ENCODE assay signal across 31 cellular contexts in the genomic region with DNA sequence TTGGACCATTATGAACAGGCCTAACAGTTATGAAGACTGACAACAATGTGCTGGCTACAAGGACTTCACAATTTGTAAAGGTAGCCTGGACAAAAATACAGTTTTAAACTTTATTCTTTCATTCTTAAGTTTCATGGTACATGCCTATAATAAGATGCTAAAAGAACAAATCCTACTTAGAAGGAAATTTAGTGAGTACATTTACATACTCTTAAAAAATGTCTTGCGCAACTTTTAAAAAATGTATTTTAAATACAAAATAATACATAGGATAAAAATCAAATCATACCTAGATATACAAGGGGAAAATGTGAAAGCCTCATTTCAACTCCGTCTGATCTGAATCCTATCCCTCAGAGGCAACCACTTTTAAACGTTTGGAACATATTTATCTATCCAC.
"Had no signal": no experiment of that assay in that cellular context is flagged by ENCODE, and none has a peak within 500 bp of the region (broad histone marks: within the 10 kb centered on the region; RNA-seq: fewer than 3 reads in every experiment).

No MANE protein-coding gene starts in this region.

- H3K4me3 ChIP-seq: neural progenitor cell, ovary, psoas muscle, right lobe of liver, sigmoid colon, spleen, suprapubic skin, testis, tibial artery, transverse colon, upper lobe of right lung, uterus had no signal

- H3K36me3 ChIP-seq: ovary, right lobe of liver, sigmoid colon, spleen, suprapubic skin, transverse colon, upper lobe of right lung, uterus had no signal

- H3K27me3 Mint-ChIP-seq: naive thymus-derived CD4-positive, alpha-beta T cell; progenitor cell of endocrine pancreas; stimulated activated memory B cell treated with anti-CD40 and anti-IgM and Interleukin-4, amounts not matched to agents 10 μg/mL and 1 μg/mL and 100 μg/mL, for 72 hours; stimulated activated naive CD8-positive, alpha-beta T cell treated with anti-CD3 and anti-CD28 coated beads, Interleukin-15, amount 100 ng/mL, for 72 hours; type B pancreatic cell had no signal

- DNase-seq: naive thymus-derived CD4-positive, alpha-beta T cell; natural killer cell; occipital lobe; ovary; posterior cingulate gyrus; psoas muscle; right cardiac atrium; right lobe of liver; sigmoid colon; small intestine; spleen; stimulated activated CD4-positive, alpha-beta T cell treated with anti-CD3 and anti-CD28 coated beads, Interleukin-12 subunit alpha, Interleukin-12 subunit beta, amount 100 ng/mL, for 4 hours; stimulated activated CD4-positive, alpha-beta T cell treated with anti-CD3 and anti-CD28 coated beads, Interleukin-1b, Interleukin-23, amount 100 ng/mL, for 48 hours; stimulated activated CD4-positive, alpha-beta T cell treated with anti-CD3 and anti-CD28 coated beads, Interleukin-4, amount 100 ng/mL, for 1 hour; stimulated activated CD4-positive, alpha-beta T cell treated with anti-CD3 and anti-CD28 coated beads, Interleukin-4, amount 100 ng/mL, for 4 hours; stimulated activated CD8-positive, alpha-beta memory T cell treated with anti-CD3 and anti-CD28 coated beads, Interleukin-4, amount 100 ng/mL, for 48 hours; stimulated activated naive CD4-positive, alpha-beta T cell; stimulated activated naive CD8-positive, alpha-beta T cell treated with anti-CD3 and anti-CD28 coated beads, Interleukin-15, amount 100 ng/mL, for 72 hours; stimulated activated naive CD8-positive, alpha-beta T cell treated with anti-CD3 and anti-CD28 coated beads, Interleukin-15, Interleukin-2, amounts not matched to agents 100 U/mL and 50 U/mL, for 24 hours; substantia nigra; testis; tibial artery; transverse colon; upper lobe of right lung; uterus had no signal

- H3K9me3 Mint-ChIP-seq: natural killer cell had no signal

- H3K4me3 Mint-ChIP-seq: naive thymus-derived CD4-positive, alpha-beta T cell; natural killer cell; nephron; neural progenitor cell; stimulated activated memory B cell treated with anti-CD40 and anti-IgM and Interleukin-4, amounts not matched to agents 10 μg/mL and 1 μg/mL and 100 μg/mL, for 72 hours; stimulated activated naive CD8-positive, alpha-beta T cell treated with anti-CD3 and anti-CD28 coated beads, Interleukin-15, amount 100 ng/mL, for 72 hours; type B pancreatic cell had no signal

- H3K27me3 ChIP-seq: neural progenitor cell, ovary, right lobe of liver, sigmoid colon, spleen, suprapubic skin, testis, tibial artery, transverse colon, upper lobe of right lung, uterus had no signal

- H3K9ac ChIP-seq: neural progenitor cell had no signal

- H3K27ac Mint-ChIP-seq: naive thymus-derived CD4-positive, alpha-beta T cell; natural killer cell; nephron; neural progenitor cell; progenitor cell of endocrine pancreas; stimulated activated memory B cell treated with anti-CD40 and anti-IgM and Interleukin-4, amounts not matched to agents 10 μg/mL and 1 μg/mL and 100 μg/mL, for 72 hours; stimulated activated naive CD8-positive, alpha-beta T cell treated with anti-CD3 and anti-CD28 coated beads, Interleukin-15, amount 100 ng/mL, for 72 hours; type B pancreatic cell had no signal

- H3K4me1 ChIP-seq: neural progenitor cell, psoas muscle, right lobe of liver, sigmoid colon, spleen, suprapubic skin, testis, tibial artery, transverse colon, upper lobe of right lung, uterus had no signal

- H3K9me3 ChIP-seq: ovary, right lobe of liver, sigmoid colon, suprapubic skin, testis, transverse colon, upper lobe of right lung, uterus had no signal

- H2AFZ ChIP-seq: neural progenitor cell had no signal

- ATAC-seq: naive thymus-derived CD4-positive, alpha-beta T cell; natural killer cell; psoas muscle; right cardiac atrium; right lobe of liver; stimulated activated memory B cell treated with anti-CD40 and anti-IgM and Interleukin-4, amounts not matched to agents 10 μg/mL and 1 μg/mL and 100 μg/mL, for 72 hours; stimulated activated naive CD8-positive, alpha-beta T cell treated with anti-CD3 and anti-CD28 coated beads, Interleukin-15, amount 100 ng/mL, for 72 hours; stimulated activated naive CD8-positive, alpha-beta T cell treated with anti-CD3 and anti-CD28 coated beads, Interleukin-15, Interleukin-2, amounts not matched to agents 100 U/mL and 50 U/mL, for 24 hours; upper lobe of right lung had no signal

- H3K4me2 ChIP-seq: neural progenitor cell had no signal

- FAIRE-seq: small intestine had no signal

- H3K27ac ChIP-seq: neural progenitor cell, ovary, psoas muscle, right lobe of liver, sigmoid colon, spleen, suprapubic skin, testis, tibial artery, transverse colon, upper lobe of right lung, uterus had no signal

- H3K4me1 Mint-ChIP-seq: nephron; neural progenitor cell; stimulated activated naive CD8-positive, alpha-beta T cell treated with anti-CD3 and anti-CD28 coated beads, Interleukin-15, amount 100 ng/mL, for 72 hours had no signal
